ENCODE assay signal across 21 cellular contexts in genomic region chr3:43183456-43183855, GRCh38.
"Had no signal": no experiment of that assay in that cellular context is flagged by ENCODE, and none has a peak within 500 bp of the region (broad histone marks: within the 10 kb centered on the region; RNA-seq: fewer than 3 reads in every experiment).

No MANE protein-coding gene starts in this region.

- DNase-seq: activated CD4-positive, alpha-beta T cell treated with anti-CD3 and anti-CD28 coated beads for 48 hours; activated CD4-positive, alpha-beta T cell treated with anti-CD3 and anti-CD28 coated beads, Interleukin-2, amount 50 U/mL, for 48 hours; activated CD8-positive, alpha-beta memory T cell treated with anti-CD3 and anti-CD28 coated beads, Interleukin-2, amount 10 ng/mL, durations not matched to agents 7 days and 5 days; activated effector memory CD4-positive, alpha-beta T cell treated with anti-CD3 and anti-CD28 coated beads, Interleukin-2, amount 50 U/mL, for 16 hours; activated naive CD4-positive, alpha-beta T cell treated with Interleukin-2 at 50 U/mL for 16 hours; activated naive CD8-positive, alpha-beta T cell treated with anti-CD3 and anti-CD28 coated beads, Interleukin-2, amount 50 U/mL, for 24 hours; activated T-cell treated with anti-CD3 and anti-CD28 coated beads, Interleukin-2, amount 50 U/mL, for 24 hours; amygdala; Kasumi-1; KBM-7; NCI-H1105 treated with DMSO at 0.1 percent for 48 hours; NCI-H1436 treated with DMSO at 0.1 percent for 48 hours; NCI-H187; NCI-H2081; NCI-H446; NCI-H524; NCI-H774; SIG-M5; SW 1271 had no signal

- ATAC-seq: activated CD4-positive, CD25-positive, alpha-beta regulatory T cell treated with anti-CD3 and anti-CD28 coated beads, Interleukin-2, amount 50 U/mL, for 24 hours; activated CD8-positive, alpha-beta memory T cell treated with anti-CD3 and anti-CD28 coated beads, Interleukin-2, amount 10 ng/mL, durations not matched to agents 7 days and 5 days; activated naive CD4-positive, alpha-beta T cell treated with anti-CD3 and anti-CD28 coated beads, Interleukin-2, amount 50 U/mL, for 72 hours; activated naive CD8-positive, alpha-beta T cell treated with anti-CD3 and anti-CD28 coated beads, Interleukin-2, amount 50 U/mL, for 24 hours had no signal
